Comparison of ENCODE assay signal across 8 cellular contexts in genomic region chr4:41212221-41213203, GRCh38. TPM values are rescaled to one million over a fixed set of nuclear protein-coding genes. Genes with fewer than 3 reads are reported as not detected.
DNase-seq lines count a peak whose midpoint lies in the region; TF ChIP-seq lines count a peak whose summit lies in the region.

No MANE protein-coding gene starts in this region.

- H3K4me1 Mint-ChIP-seq in nephron = peaks cover 49% of the 10 kb centered on the region

- H3K27me3 Mint-ChIP-seq in nephron (ENCODE audit: low read depth) = peaks cover 5% of the 10 kb centered on the region

- no peak overlapping the region for H3K27ac ChIP-seq in HUES64 (ENCODE audit: low read depth, low read length)

- H3K9me3 Mint-ChIP-seq in nephron = no peaks in the 10 kb centered on the region

- H3K27me3 ChIP-seq in HUES64 (ENCODE audit: insufficient read depth, low read length) = peaks cover 9% of the 10 kb centered on the region

- no peaks in the 10 kb centered on the region for H3K9me3 ChIP-seq in HUES64 (ENCODE audit: insufficient read depth, low read depth, low read length)

- H3K36me3 ChIP-seq in HUES64 (ENCODE audit: insufficient read depth, low read length) = no peaks in the 10 kb centered on the region

- H3K4me1 ChIP-seq in HUES64 (ENCODE audit: insufficient read depth, low read length) = peaks cover 25% of the 10 kb centered on the region

- peak overlapping the region; percentile 91 to 97 (median 93) for H3K4me3 Mint-ChIP-seq in nephron

- H3K27ac Mint-ChIP-seq in nephron = peak overlapping the region; percentile 62 to 68 (median 64)

- H3K4me3 ChIP-seq in HUES64 (ENCODE audit: low read length) = peak overlapping the region; percentile 85

- peak; percentile 14 for DNase-seq in NCI-H2227 (lab: John Stamatoyannopoulos, UW; ENCODE audit: unreplicated experiment)
- no peak for DNase-seq in NCI-H2227 treated with DMSO at 0.1 percent for 48 hours (lab: John Stamatoyannopoulos, UW)
- DNase-seq in SW 1271 (lab: John Stamatoyannopoulos, UW) = peak; percentile 33 to 88
- peak; percentile 72 for DNase-seq in fibroblast of peridontal ligament (ENCODE audit: extremely low read depth)
- DNase-seq in NCI-H446 (lab: John Stamatoyannopoulos, UW) = no peak
- DNase-seq in activated CD8-positive, alpha-beta memory T cell treated with anti-CD3 and anti-CD28 coated beads, Interleukin-2, amount 50 U/mL, for 48 hours = no peak

- WGBS in HUES64 = 46% methylated on average over 13 of the region's 13 CpGs

- peak; percentile 38 to 49 (median 42) for TF ChIP-seq CTCF in nephron (IDR thresholded peaks at IDR 0.05; ENCODE audit: unreplicated experiment in 3 of 3)

- 0 out of 2 replicates have a peak overlapping the region, but pooled peaks have one; percentile 89 for H3K9ac ChIP-seq in HUES64 (ENCODE audit: low read depth, low read length)

- H3K36me3 Mint-ChIP-seq in nephron (ENCODE audit: low read depth) = no peaks in the 10 kb centered on the region

RNA-seq across cellular contexts. Expression of gene APBB2, which starts 1.8 kb away (rescaled TPM):
- polyA plus RNA-seq in HUES64 (2013, experiment 1 of 2) = 40.3 TPM
- 44.8 TPM for polyA plus RNA-seq in HUES64 (2013, experiment 2 of 2)

RNA-seq across cellular contexts. Expression of gene UCHL1, which starts 44.2 kb away (rescaled TPM):
- polyA plus RNA-seq in HUES64 (2013, experiment 1 of 2) = 589 TPM
- 528 TPM for polyA plus RNA-seq in HUES64 (2013, experiment 2 of 2)

Comparison
In these comparisons a context has a peak if more than half of its experiments do, and no peak if none do; other contexts are left out.
1. DNase-seq: peak in NCI-H2227 (single experiment), SW 1271 (2 of 2) and fibroblast of peridontal ligament (single experiment); none in NCI-H2227 treated with DMSO at 0.1 percent for 48 hours (single experiment), NCI-H446 (0 of 2) and activated CD8-positive, alpha-beta memory T cell treated with anti-CD3 and anti-CD28 coated beads, Interleukin-2, amount 50 U/mL, for 48 hours (single experiment).